8 cellular contexts compared by ENCODE assay signal in genomic region chr22:22787805-22788459, GRCh38.
DNase-seq lines count a peak whose midpoint lies in the region; ATAC-seq lines count a peak whose summit lies in the region.

No MANE protein-coding gene starts in this region.

- in situ Hi-C loops in Caki2 (cut with HindIII; ENCODE audit: low pct_unique_long_range_greater_than_20kb, low sequenced_read_pairs): no loop called here

- peak; percentile 66 to 78 (median 68) for ATAC-seq in T-cell (replicated peaks in 1 of 4)

- DNase-seq in Caki2 (ENCODE audit: low read depth) (peak; percentile 12), HuH-7.5 (ENCODE audit: low spot score) (peak; percentile 46), T-cell (peak; percentile 24 to 79 (median 58)), amniotic epithelial cell (ENCODE audit: low read depth) (peak; percentile 32), inferior parietal cortex (ENCODE audit: extremely low spot score) (peak; percentile 68), HPDE6-E6E7 (ENCODE audit: extremely low spot score) (no peak), NCI-H1048 (lab: John Stamatoyannopoulos, UW) (no peak)
- DNase-seq in stimulated activated CD4-positive, alpha-beta T cell treated with anti-CD3 and anti-CD28 coated beads, Interleukin-1b, Interleukin-23, amount 100 ng/mL, for 48 hours: peak; percentile 68

- H3K9me3 Mint-ChIP-seq in T-cell: no peaks in the 10 kb centered on the region

- H3K27me3 Mint-ChIP-seq in T-cell: peaks cover 0 to 5% of the 10 kb centered on the region in 2 donors

- peak overlapping the region; percentile 82 to 84 for H3K27ac Mint-ChIP-seq in T-cell

- CTCF ChIA-PET in T-cell (lab: Charles Lee): interaction anchor here in 1 of 2 donors (1.0 to 3.0 kb wide), 12 partner anchors 13 to 168 kb away, joined by 3 to 22 read pairs (median 5); no protein-coding TSS in a partner anchor

- POLR2A ChIA-PET in T-cell (lab: Charles Lee): interaction anchor here in 1 of 2 donors (0.8 kb wide), 1 partner anchor 30 kb away, joined by 4 read pairs; no protein-coding TSS in a partner anchor

- H3K36me3 Mint-ChIP-seq in T-cell: no peaks in the 10 kb centered on the region

- H3K4me3 Mint-ChIP-seq in T-cell: no peak overlapping the region

- peaks cover 29 to 57% (median 49%) of the 10 kb centered on the region in 3 donors for H3K4me1 Mint-ChIP-seq in T-cell

Comparison
In these comparisons a context has a peak if more than half of its experiments do, and no peak if none do; other contexts are left out.
1. DNase-seq: peak in Caki2 (single experiment), HuH-7.5 (single experiment), T-cell (34 of 34), amniotic epithelial cell (single experiment), inferior parietal cortex (single experiment) and stimulated activated CD4-positive, alpha-beta T cell treated with anti-CD3 and anti-CD28 coated beads, Interleukin-1b, Interleukin-23, amount 100 ng/mL, for 48 hours (single experiment); none in HPDE6-E6E7 (single experiment) and NCI-H1048 (single experiment).